29 cellular contexts compared by ENCODE assay signal in genomic region chr11:33147559-33147958, GRCh38. TPM values are rescaled to one million over a fixed set of nuclear protein-coding genes. Genes with fewer than 3 reads are reported as not detected.
DNase-seq lines count a peak whose midpoint lies in the region; FAIRE-seq and TF ChIP-seq lines count a peak whose summit lies in the region.
"Had no signal": no experiment of that assay in that cellular context is flagged by ENCODE, and none has a peak within 500 bp of the region (broad histone marks: within the 10 kb centered on the region; RNA-seq: fewer than 3 reads in every experiment).

No MANE protein-coding gene starts in this region.

- no peaks in the 10 kb centered on the region for H3K27me3 ChIP-seq in astrocyte (ENCODE audit: insufficient read depth, low read length)
- H3K27me3 ChIP-seq: BE2C, right lobe of liver had no signal

- H3K36me3 Mint-ChIP-seq in astrocyte (ENCODE audit: low read depth, unreplicated experiment) = no peaks in the 10 kb centered on the region
- H3K36me3 Mint-ChIP-seq in activated naive CD8-positive, alpha-beta T cell treated with anti-CD3 and anti-CD28 coated beads for 36 hours = peaks cover 25% of the 10 kb centered on the region

- H3K9ac ChIP-seq in astrocyte (ENCODE audit: low read length) = no peak overlapping the region
- H3K9ac ChIP-seq: parathyroid adenoma had no signal

- H3K4me1 ChIP-seq in astrocyte (ENCODE audit: insufficient read depth, low read length) = no peaks in the 10 kb centered on the region
- H3K4me1 ChIP-seq: BE2C, Caco-2, parathyroid adenoma had no signal

- no peaks in the 10 kb centered on the region for H3K9me3 ChIP-seq in astrocyte (ENCODE audit: insufficient read depth, low read depth, low read length)
- H3K9me3 ChIP-seq: BE2C, Caco-2, mucosa of descending colon, right lobe of liver had no signal

- no peak overlapping the region for H3K27ac ChIP-seq in astrocyte (ENCODE audit: low read depth, low read length)
- H3K27ac ChIP-seq: parathyroid adenoma, right lobe of liver had no signal

- TF ChIP-seq CTCF in astrocyte (IDR thresholded peaks at IDR 0.05; ENCODE audit: insufficient read depth, low read depth, low read length) = no peak

- no peak overlapping the region for H3K4me3 ChIP-seq in astrocyte (ENCODE audit: insufficient read depth, low read depth, low read length)
- H3K4me3 ChIP-seq: mucosa of descending colon, right lobe of liver had no signal

- H3K36me3 ChIP-seq in astrocyte (ENCODE audit: insufficient read depth, low read length) = peaks cover 9% of the 10 kb centered on the region
- H3K36me3 ChIP-seq: BE2C, right lobe of liver had no signal

- no peak overlapping the region for H2AFZ ChIP-seq in astrocyte (ENCODE audit: low read depth, low read length)
- H2AFZ ChIP-seq: parathyroid adenoma had no signal

- DNase-seq in NCI-H2029 (lab: John Stamatoyannopoulos, UW) (peak; percentile 21), NCI-H2029 treated with DMSO at 0.1 percent for 48 hours (lab: John Stamatoyannopoulos, UW) (no peak), LHCN-M2 (ENCODE audit: low read depth) (peak; percentile 36), astrocyte (ENCODE audit: low read depth) (peak; percentile 53), kidney tubule cell (ENCODE audit: low spot score) (peak; percentile 71), cerebellar cortex (ENCODE audit: low spot score) (no peak), NCI-H524 (lab: John Stamatoyannopoulos, UW) (no peak)
- DNase-seq in activated naive CD8-positive, alpha-beta T cell treated with anti-CD3 and anti-CD28 coated beads for 36 hours = no peak
- DNase-seq: activated CD8-positive, alpha-beta memory T cell treated with anti-CD3 and anti-CD28 coated beads for 24 hours; activated naive CD4-positive, alpha-beta T cell treated with Interleukin-2 at 50 U/mL for 16 hours; activated T-cell treated with anti-CD3 and anti-CD28 coated beads, Interleukin-2, amount 50 U/mL, for 4 hours; amniotic stem cell; BE2C; Caco-2; caudate nucleus; erythroblast; foreskin melanocyte; hippocampal formation; mucosa of descending colon; NCI-H1436 treated with DMSO at 0.1 percent for 48 hours; NCI-H2227 treated with DMSO at 0.1 percent for 48 hours; nephron progenitor cell; right lobe of liver; stimulated activated CD4-positive, alpha-beta T cell treated with anti-CD3 and anti-CD28 coated beads, Interleukin-15, amount 100 ng/mL, for 24 hours; T-cell; trophoblast cell had no signal

- H3K4me3 Mint-ChIP-seq in astrocyte (ENCODE audit: unreplicated experiment) = no peak overlapping the region
- no peak overlapping the region for H3K4me3 Mint-ChIP-seq in activated naive CD8-positive, alpha-beta T cell treated with anti-CD3 and anti-CD28 coated beads for 36 hours
- H3K4me3 Mint-ChIP-seq: activated T-cell treated with anti-CD3 and anti-CD28 coated beads, Interleukin-2, amount 50 U/mL, for 4 hours; nephron progenitor cell; T-cell had no signal

- peak overlapping the region; percentile 22 for H3K4me2 ChIP-seq in astrocyte (ENCODE audit: low read length)

- peak overlapping the region; percentile 63 for H3K27ac Mint-ChIP-seq in astrocyte (ENCODE audit: unreplicated experiment)
- H3K27ac Mint-ChIP-seq in activated naive CD8-positive, alpha-beta T cell treated with anti-CD3 and anti-CD28 coated beads for 36 hours = no peak overlapping the region
- H3K27ac Mint-ChIP-seq: nephron progenitor cell, T-cell had no signal

- H3K79me2 ChIP-seq in astrocyte (ENCODE audit: insufficient read depth, low read length) = peaks cover 99% of the 10 kb centered on the region

- no peaks in the 10 kb centered on the region for H3K4me1 Mint-ChIP-seq in astrocyte (ENCODE audit: low read depth, unreplicated experiment)
- H3K4me1 Mint-ChIP-seq in activated naive CD8-positive, alpha-beta T cell treated with anti-CD3 and anti-CD28 coated beads for 36 hours = peaks cover 22% of the 10 kb centered on the region
- H3K4me1 Mint-ChIP-seq: nephron progenitor cell had no signal

- H3K9me3 Mint-ChIP-seq in astrocyte (ENCODE audit: unreplicated experiment) = no peaks in the 10 kb centered on the region
- H3K9me3 Mint-ChIP-seq in activated naive CD8-positive, alpha-beta T cell treated with anti-CD3 and anti-CD28 coated beads for 36 hours = no peaks in the 10 kb centered on the region
- H3K9me3 Mint-ChIP-seq: activated T-cell treated with anti-CD3 and anti-CD28 coated beads, Interleukin-2, amount 50 U/mL, for 4 hours; T-cell had no signal

- H4K20me1 ChIP-seq in astrocyte (ENCODE audit: insufficient read depth, low read length) = peaks cover 95% of the 10 kb centered on the region

- H3K27me3 Mint-ChIP-seq in astrocyte (ENCODE audit: low read depth, unreplicated experiment) = no peaks in the 10 kb centered on the region
- no peaks in the 10 kb centered on the region for H3K27me3 Mint-ChIP-seq in activated naive CD8-positive, alpha-beta T cell treated with anti-CD3 and anti-CD28 coated beads for 36 hours
- H3K27me3 Mint-ChIP-seq: T-cell had no signal

- FAIRE-seq in astrocyte (lab: Jason Lieb, UNC) = no peak
- FAIRE-seq: A204.1, TTC549 had no signal

RNA-seq across cellular contexts. Expression of gene CSTF3, which starts 13.7 kb away (rescaled TPM):
- 29.2 and 35.3 TPM in 2 replicates for total RNA-seq in LHCN-M2 (2014; rRNA removed)
- polyA plus RNA-seq in LHCN-M2 (2012) = 29.1 TPM
- total RNA-seq in astrocyte = 46.5 and 47.5 TPM in 2 replicates
- 10 to 100 TPM; 38.7 to 45.1 TPM for total RNA-seq in activated naive CD8-positive, alpha-beta T cell treated with anti-CD3 and anti-CD28 coated beads for 36 hours

Comparison
In these comparisons a context has a peak if more than half of its experiments do, and no peak if none do; other contexts are left out.
1. DNase-seq: peak in NCI-H2029 (single experiment), LHCN-M2 (single experiment), astrocyte (single experiment) and kidney tubule cell (single experiment); none in NCI-H2029 treated with DMSO at 0.1 percent for 48 hours (single experiment), cerebellar cortex (single experiment), NCI-H524 (0 of 2) and activated naive CD8-positive, alpha-beta T cell treated with anti-CD3 and anti-CD28 coated beads for 36 hours (single experiment).